ENCODE assay signal across 14 cellular contexts in the genomic region with DNA sequence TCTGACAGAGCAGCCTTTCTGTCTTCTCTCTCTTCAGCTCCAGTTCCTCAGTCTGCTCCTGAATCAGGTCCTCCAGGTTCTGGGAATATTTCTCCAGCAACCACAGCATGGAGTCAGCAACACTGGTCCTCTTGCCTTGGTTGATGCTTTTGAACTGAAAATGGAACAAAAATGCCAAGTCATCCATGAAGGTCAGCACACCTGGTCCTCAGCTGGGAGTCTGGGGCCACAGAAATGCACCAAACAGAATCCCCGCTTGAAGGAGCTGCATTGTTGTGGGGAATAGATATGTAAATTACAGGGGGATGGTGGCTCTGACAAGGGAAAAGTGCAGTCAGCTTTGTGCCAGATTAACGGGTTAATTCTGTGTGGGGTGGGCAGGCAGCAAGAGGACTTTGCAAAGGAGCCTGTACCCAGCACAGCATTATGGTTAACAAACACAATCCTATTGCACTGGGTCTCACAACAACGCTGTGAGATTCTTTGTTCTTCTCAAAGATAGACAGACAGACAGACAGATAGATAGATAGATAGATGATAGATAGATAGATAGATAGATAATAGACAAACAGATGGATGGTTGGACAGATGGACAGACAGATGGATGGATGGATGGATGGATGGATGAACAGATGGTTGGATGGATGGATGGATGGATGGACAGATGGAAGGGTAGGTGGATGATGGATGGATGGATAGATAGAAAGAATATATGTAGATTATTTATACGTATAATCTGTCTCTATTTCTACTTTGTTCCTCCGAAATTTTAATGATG. TPM values are rescaled to one million over a fixed set of nuclear protein-coding genes. Genes with fewer than 3 reads are reported as not detected.
"Had no signal": no experiment of that assay in that cellular context is flagged by ENCODE, and none has a peak within 500 bp of the region (broad histone marks: within the 10 kb centered on the region; RNA-seq: fewer than 3 reads in every experiment).

No MANE protein-coding gene starts in this region.

- H3K9me3 ChIP-seq: body of pancreas, uterus had no signal

- H3K4me2 ChIP-seq: hepatocyte had no signal

- ATAC-seq: activated T-helper 17 cell treated with anti-CD3 and anti-CD28 coated beads, Interleukin-2, amount 50 U/mL, for 72 hours; body of pancreas; gastroesophageal sphincter; naive thymus-derived CD8-positive, alpha-beta T cell had no signal

- H3K4me1 ChIP-seq: body of pancreas, gastroesophageal sphincter, uterus had no signal

- H3K4me1 Mint-ChIP-seq: activated CD4-positive, alpha-beta T cell treated with anti-CD3 and anti-CD28 coated beads, Interleukin-2, amount 10 ng/mL, durations not matched to agents 24 days and 14 days; activated naive CD4-positive, alpha-beta T cell treated with anti-CD3 and anti-CD28 coated beads, Interleukin-2, amount 50 U/mL, for 24 hours; activated T-helper 17 cell treated with anti-CD3 and anti-CD28 coated beads, Interleukin-2, amount 50 U/mL, for 72 hours; naive thymus-derived CD8-positive, alpha-beta T cell had no signal

- H3K4me3 ChIP-seq: body of pancreas, coronary artery, gastroesophageal sphincter, hepatocyte, skin epidermis, uterus had no signal

- H3K4me3 Mint-ChIP-seq: activated CD4-positive, alpha-beta T cell treated with anti-CD3 and anti-CD28 coated beads, Interleukin-2, amount 10 ng/mL, durations not matched to agents 24 days and 14 days; activated naive CD4-positive, alpha-beta T cell treated with anti-CD3 and anti-CD28 coated beads, Interleukin-2, amount 50 U/mL, for 24 hours; activated T-helper 17 cell treated with anti-CD3 and anti-CD28 coated beads, Interleukin-2, amount 50 U/mL, for 72 hours; naive thymus-derived CD8-positive, alpha-beta T cell had no signal

- H3K9me3 Mint-ChIP-seq: activated CD4-positive, alpha-beta T cell treated with anti-CD3 and anti-CD28 coated beads, Interleukin-2, amount 10 ng/mL, durations not matched to agents 24 days and 14 days; activated naive CD4-positive, alpha-beta T cell treated with anti-CD3 and anti-CD28 coated beads, Interleukin-2, amount 50 U/mL, for 24 hours had no signal

- H3K27me3 Mint-ChIP-seq: activated naive CD4-positive, alpha-beta T cell treated with anti-CD3 and anti-CD28 coated beads, Interleukin-2, amount 50 U/mL, for 24 hours had no signal

- H3K36me3 ChIP-seq: gastroesophageal sphincter, uterus had no signal

- H3K36me3 Mint-ChIP-seq: activated naive CD4-positive, alpha-beta T cell treated with anti-CD3 and anti-CD28 coated beads, Interleukin-2, amount 50 U/mL, for 24 hours had no signal

- H3K27ac Mint-ChIP-seq: activated CD4-positive, alpha-beta T cell treated with anti-CD3 and anti-CD28 coated beads, Interleukin-2, amount 10 ng/mL, durations not matched to agents 24 days and 14 days; activated naive CD4-positive, alpha-beta T cell treated with anti-CD3 and anti-CD28 coated beads, Interleukin-2, amount 50 U/mL, for 24 hours; activated T-helper 17 cell treated with anti-CD3 and anti-CD28 coated beads, Interleukin-2, amount 50 U/mL, for 72 hours; naive thymus-derived CD8-positive, alpha-beta T cell had no signal

- DNase-seq: activated CD4-positive, alpha-beta T cell treated with anti-CD3 and anti-CD28 coated beads, Interleukin-2, amount 10 ng/mL, durations not matched to agents 24 days and 14 days; body of pancreas; central memory CD4-positive, alpha-beta T cell; effector CD8-positive, alpha-beta T cell; T1000; uterus had no signal

- H3K79me2 ChIP-seq: hepatocyte had no signal

- H3K27ac ChIP-seq: body of pancreas, coronary artery, gastroesophageal sphincter, hepatocyte, skin epidermis, uterus, VCaP had no signal

- H2AFZ ChIP-seq: hepatocyte had no signal

- H3K27me3 ChIP-seq: body of pancreas, gastroesophageal sphincter, hepatocyte, uterus had no signal

RNA-seq across cellular contexts. Expression of a gene that starts 33.8 kb away (rescaled TPM):
- polyA plus RNA-seq: naive thymus-derived CD8-positive, alpha-beta T cell had no signal
